8 cellular contexts compared by ENCODE assay signal in the genomic region with DNA sequence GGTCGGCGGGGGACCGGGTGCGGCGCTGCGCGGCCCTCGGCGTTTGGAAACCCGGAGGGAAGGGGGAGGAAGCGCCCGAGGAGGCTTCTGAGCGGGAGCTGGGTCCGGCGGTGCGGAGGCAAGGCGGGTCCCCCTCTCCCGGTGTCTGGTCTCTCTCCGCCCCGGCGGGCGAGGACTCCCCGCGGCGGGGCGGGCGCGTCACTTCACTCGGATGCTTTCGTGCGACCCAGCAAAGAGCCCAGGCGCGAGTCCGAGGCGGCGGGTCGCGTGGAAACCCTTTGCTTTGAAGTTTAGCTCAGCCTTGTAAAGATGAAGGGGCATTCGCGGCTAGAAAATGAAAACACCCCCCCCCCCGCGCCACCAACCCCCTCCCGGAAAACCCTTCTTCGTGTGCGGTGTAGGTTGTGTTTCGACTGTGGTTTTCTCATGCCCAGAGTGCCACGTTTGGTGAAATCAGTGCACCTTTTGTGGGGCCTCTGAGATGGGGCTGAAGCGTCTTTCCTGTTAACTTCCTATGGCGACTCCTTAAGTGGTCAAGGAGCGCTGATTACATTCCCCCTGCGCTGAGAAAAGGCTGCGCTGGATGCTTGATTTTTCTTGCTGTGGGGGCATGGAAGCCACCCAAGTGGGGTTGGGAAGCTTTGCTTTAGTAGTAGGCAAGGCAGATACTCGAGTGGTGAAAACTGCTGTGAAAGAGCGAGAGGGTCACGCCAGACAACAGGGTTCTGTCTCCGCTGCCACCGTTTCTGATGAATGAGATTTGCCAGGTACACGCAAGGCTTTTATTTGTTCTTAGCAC. TPM values are rescaled to one million over a fixed set of nuclear protein-coding genes. Genes with fewer than 3 reads are reported as not detected.
A peak's percentile ranks its signal among the peaks of the same experiment; 100 is the strongest.
DNase-seq lines count a peak whose midpoint lies in the region; ATAC-seq and TF ChIP-seq lines count a peak whose summit lies in the region.

No MANE protein-coding gene starts in this region.

- no peaks in the 10 kb centered on the region for H3K9me3 ChIP-seq in CD4-positive, CD25-positive, alpha-beta regulatory T cell (ENCODE audit: control insufficient read depth in 2 of 2, low read length in 2 of 2)
- no peaks in the 10 kb centered on the region for H3K9me3 ChIP-seq in right atrium auricular region

- H3K9me3 Mint-ChIP-seq in CD4-positive, CD25-positive, alpha-beta regulatory T cell = peaks cover 0 to 4% (median 2%) of the 10 kb centered on the region in 7 donors

- H3K4me1 ChIP-seq in CD4-positive, CD25-positive, alpha-beta regulatory T cell (ENCODE audit: control insufficient read depth, insufficient read depth, low read length, poor library complexity, severe bottlenecking) = no peaks in the 10 kb centered on the region
- H3K4me1 ChIP-seq in right atrium auricular region = peaks cover 0 to 16% of the 10 kb centered on the region in 2 donors

- H3K36me3 ChIP-seq in CD4-positive, CD25-positive, alpha-beta regulatory T cell (ENCODE audit: control insufficient read depth, insufficient read depth, low read length) = no peaks in the 10 kb centered on the region
- H3K36me3 ChIP-seq in right atrium auricular region = no peaks in the 10 kb centered on the region

- no peak for ATAC-seq in CD4-positive, CD25-positive, alpha-beta regulatory T cell (ENCODE audit: low read depth in 2 of 2)
- peak; percentile 23 for ATAC-seq in GM21423 (IDR thresholded peaks at IDR 0.05; ENCODE audit: unreplicated experiment)
- ATAC-seq in GM19328 (IDR thresholded peaks at IDR 0.05; ENCODE audit: unreplicated experiment) = no peak

- H3K27ac ChIP-seq in CD4-positive, CD25-positive, alpha-beta regulatory T cell (ENCODE audit: insufficient read depth, low read length, poor library complexity, severe bottlenecking) = no peak overlapping the region
- peak overlapping the region; percentile 97 for H3K27ac ChIP-seq in angular gyrus (ENCODE audit: low read depth, low read length)
- H3K27ac ChIP-seq in right atrium auricular region = peak overlapping the region; percentile 82 to 92

- H3K27me3 ChIP-seq in CD4-positive, CD25-positive, alpha-beta regulatory T cell (ENCODE audit: control insufficient read depth, insufficient read depth, low read length) = peaks cover 4% of the 10 kb centered on the region
- no peaks in the 10 kb centered on the region for H3K27me3 ChIP-seq in right atrium auricular region

- H3K36me3 Mint-ChIP-seq in CD4-positive, CD25-positive, alpha-beta regulatory T cell = peaks cover 5% of the 10 kb centered on the region

- H3K27ac Mint-ChIP-seq in CD4-positive, CD25-positive, alpha-beta regulatory T cell = peak overlapping the region in 1 of 3 donors; percentile 60

- H3K4me1 Mint-ChIP-seq in CD4-positive, CD25-positive, alpha-beta regulatory T cell = peaks cover 3 to 20% (median 9%) of the 10 kb centered on the region in 4 donors

- peak in 1 of 3 donors; percentile 1 for DNase-seq in CD4-positive, CD25-positive, alpha-beta regulatory T cell
- peak; percentile 19 for DNase-seq in NCI-H510A (lab: John Stamatoyannopoulos, UW)
- no peak for DNase-seq in right atrium auricular region (ENCODE audit: low spot score)
- DNase-seq in pons (ENCODE audit: low spot score) = peak; percentile 57
- DNase-seq in NCI-H226 = no peak

- no peak for TF ChIP-seq CTCF in right atrium auricular region (IDR thresholded peaks at IDR 0.05)

- peaks cover 26% of the 10 kb centered on the region for H3K27me3 Mint-ChIP-seq in CD4-positive, CD25-positive, alpha-beta regulatory T cell

- H3K4me3 Mint-ChIP-seq in CD4-positive, CD25-positive, alpha-beta regulatory T cell = peak overlapping the region in 3 of 4 donors; percentile 79 to 85 (median 85)

- H3K4me3 ChIP-seq in CD4-positive, CD25-positive, alpha-beta regulatory T cell (ENCODE audit: low read depth, low read length) = peak overlapping the region; percentile 28
- H3K4me3 ChIP-seq in right atrium auricular region = peak overlapping the region; percentile 92 to 98

RNA-seq across cellular contexts. Expression of a gene that starts 0.9 kb away (rescaled TPM):
- total RNA-seq in CD4-positive, CD25-positive, alpha-beta regulatory T cell = 1.2 TPM
- 1 to 10 TPM in 1 of 4 donors, under 1 TPM in 2, not detected in 1; 0.27 to 1.6 (median 0.99) TPM for polyA plus RNA-seq in CD4-positive, CD25-positive, alpha-beta regulatory T cell
- 10 to 100 TPM in 1 of 2 donors, 1 to 10 TPM in 1; 9.2 to 11.5 TPM for total RNA-seq in right atrium auricular region

Comparison
In these comparisons a context has a peak if more than half of its experiments do, and no peak if none do; other contexts are left out.
1. DNase-seq: peak in NCI-H510A (single experiment) and pons (single experiment); none in right atrium auricular region (single experiment) and NCI-H226 (single experiment).